ENCODE assay signal across 34 cellular contexts in genomic region chrX:42804524-42804923, GRCh38. TPM values are rescaled to one million over a fixed set of nuclear protein-coding genes. Genes with fewer than 3 reads are reported as not detected.
DNase-seq lines count a peak whose midpoint lies in the region; ATAC-seq, FAIRE-seq and TF ChIP-seq lines count a peak whose summit lies in the region.
"Had no signal": no experiment of that assay in that cellular context is flagged by ENCODE, and none has a peak within 500 bp of the region (broad histone marks: within the 10 kb centered on the region; RNA-seq: fewer than 3 reads in every experiment).

No MANE protein-coding gene starts in this region.

- H3K36me3 Mint-ChIP-seq in GM23338 (ENCODE audit: low read depth), result peaks cover 8% of the 10 kb centered on the region; the same call in 2 of the 3 replicates
- no peaks in the 10 kb centered on the region for H3K36me3 Mint-ChIP-seq in astrocyte (ENCODE audit: low read depth, unreplicated experiment)
- H3K36me3 Mint-ChIP-seq: memory B cell had no signal

- H3K36me3 ChIP-seq in GM23338 (ENCODE audit: insufficient read depth) (no peaks in the 10 kb centered on the region), astrocyte (ENCODE audit: insufficient read depth, low read length) (no peaks in the 10 kb centered on the region), small intestine (ENCODE audit: control insufficient read depth in 2 of 2, insufficient read depth in 2 of 2, low read length in 2 of 2) (no peaks in the 10 kb centered on the region)
- H3K36me3 ChIP-seq: MG63, thyroid gland had no signal

- H3K27me3 ChIP-seq in GM23338 (ENCODE audit: insufficient read depth), result no peaks in the 10 kb centered on the region
- H3K27me3 ChIP-seq in astrocyte (ENCODE audit: insufficient read depth, low read length), result no peaks in the 10 kb centered on the region
- H3K27me3 ChIP-seq in small intestine (ENCODE audit: control insufficient read depth in 2 of 2, insufficient read depth in 2 of 2, low read length in 2 of 2), result peaks cover 0 to 2% of the 10 kb centered on the region in 2 donors
- H3K27me3 ChIP-seq: MG63, thyroid gland had no signal

- peaks cover 12% of the 10 kb centered on the region; the same call in 2 of the 3 replicates for H3K4me1 Mint-ChIP-seq in GM23338
- H3K4me1 Mint-ChIP-seq in astrocyte (ENCODE audit: low read depth, unreplicated experiment), result peaks cover 22% of the 10 kb centered on the region
- H3K4me1 Mint-ChIP-seq: activated CD4-positive, alpha-beta memory T cell treated with anti-CD3 and anti-CD28 coated beads, Interleukin-2, amount 10 ng/mL, durations not matched to agents 7 days and 5 days had no signal

- peaks cover 23% of the 10 kb centered on the region for H3K4me1 ChIP-seq in GM23338 (ENCODE audit: insufficient read depth)
- peaks cover 7% of the 10 kb centered on the region for H3K4me1 ChIP-seq in astrocyte (ENCODE audit: insufficient read depth, low read length)
- no peaks in the 10 kb centered on the region for H3K4me1 ChIP-seq in small intestine (ENCODE audit: control insufficient read depth in 2 of 2, insufficient read depth in 1 of 2, low read depth in 1 of 2, low read length in 1 of 2)
- H3K4me1 ChIP-seq: parathyroid adenoma, thyroid gland had no signal

- H3K9ac ChIP-seq in astrocyte (ENCODE audit: low read length), result no peak overlapping the region
- H3K9ac ChIP-seq: KMS-11, parathyroid adenoma had no signal

- WGBS in small intestine, 3 donors, result 32 to 60% (median 35%) methylated on average over 2 of the region's 2 CpGs

- H3K27me3 Mint-ChIP-seq in GM23338 (ENCODE audit: insufficient read depth, low read depth, poor library complexity) (peaks cover 4% of the 10 kb centered on the region), astrocyte (ENCODE audit: low read depth, unreplicated experiment) (no peaks in the 10 kb centered on the region)
- H3K27me3 Mint-ChIP-seq: activated CD4-positive, alpha-beta memory T cell treated with anti-CD3 and anti-CD28 coated beads, Interleukin-2, amount 10 ng/mL, durations not matched to agents 7 days and 5 days; effector memory CD8-positive, alpha-beta T cell; memory B cell had no signal

- H3K4me3 ChIP-seq in GM23338, result no peak overlapping the region
- no peak overlapping the region for H3K4me3 ChIP-seq in astrocyte (ENCODE audit: insufficient read depth, low read depth, low read length)
- H3K4me3 ChIP-seq in small intestine (ENCODE audit: low read depth in 1 of 2, low read length in 2 of 2), result no peak overlapping the region
- H3K4me3 ChIP-seq: MG63, PC-9, thyroid gland had no signal

- no peak overlapping the region; the same call in 2 of the 3 replicates for H3K4me3 Mint-ChIP-seq in GM23338
- H3K4me3 Mint-ChIP-seq in astrocyte (ENCODE audit: unreplicated experiment), result no peak overlapping the region
- H3K4me3 Mint-ChIP-seq: activated CD4-positive, alpha-beta memory T cell treated with anti-CD3 and anti-CD28 coated beads, Interleukin-2, amount 10 ng/mL, durations not matched to agents 7 days and 5 days; effector memory CD8-positive, alpha-beta T cell; memory B cell; neural crest cell; T-helper 2 cell treated with Interferon-gamma antibody and Interleukin-4, amounts not matched to agents 5 μg/mL and 100 μg/mL, for 36 hours had no signal

- peak; percentile 99 for ATAC-seq in GM23338
- ATAC-seq: effector memory CD8-positive, alpha-beta T cell; left cardiac atrium; right cardiac atrium had no signal

- H3K9me2 ChIP-seq in GM23338 (ENCODE audit: insufficient read depth), result no peaks in the 10 kb centered on the region

- TF ChIP-seq CTCF in GM23338 (conservative IDR thresholded peaks at IDR 0.05; ENCODE audit: low read depth in 2 of 2) (no peak), astrocyte (IDR thresholded peaks at IDR 0.05; ENCODE audit: insufficient read depth, low read depth, low read length) (no peak)

- H2AFZ ChIP-seq in GM23338 (no peak overlapping the region), astrocyte (ENCODE audit: low read depth, low read length) (no peak overlapping the region)
- H2AFZ ChIP-seq: parathyroid adenoma, PC-9 had no signal

- H3K9me3 Mint-ChIP-seq in GM23338, result peaks cover 2% of the 10 kb centered on the region; the same call in 2 of the 3 replicates
- H3K9me3 Mint-ChIP-seq in astrocyte (ENCODE audit: unreplicated experiment), result peaks cover 1% of the 10 kb centered on the region
- H3K9me3 Mint-ChIP-seq: effector memory CD8-positive, alpha-beta T cell; memory B cell; T-helper 2 cell treated with Interferon-gamma antibody and Interleukin-4, amounts not matched to agents 5 μg/mL and 100 μg/mL, for 36 hours had no signal

- DNase-seq in GM23338 (ENCODE audit: low spot score), result peak; percentile 45
- no peak for DNase-seq in astrocyte (ENCODE audit: low read depth)
- peak; percentile 60 for DNase-seq in iPS-NIHi7 (ENCODE audit: extremely low spot score)
- peak; percentile 25 for DNase-seq in small intestine
- DNase-seq in ecto neural progenitor cell (ENCODE audit: low spot score), result no peak
- DNase-seq in COR-L47 (lab: John Stamatoyannopoulos, UW), result no peak
- no peak for DNase-seq in retina
- DNase-seq: activated CD4-positive, alpha-beta memory T cell treated with anti-CD3 and anti-CD28 coated beads, Interleukin-2, amount 10 ng/mL, durations not matched to agents 7 days and 5 days; activated CD8-positive, alpha-beta memory T cell treated with anti-CD3 and anti-CD28 coated beads, Interleukin-2, amount 50 U/mL, for 4 hours; activated naive CD4-positive, alpha-beta T cell treated with Interleukin-2 at 50 U/mL for 16 hours; C1 segment of cervical spinal cord; caudate nucleus; cortex of kidney; effector memory CD8-positive, alpha-beta T cell; erythroblast; glutamatergic neuron; left cardiac atrium; MG63; NCI-H1105; NCI-H1930; NCI-H2171 treated with DMSO at 0.1 percent for 48 hours; NCI-H524 treated with DMSO at 0.1 percent for 48 hours; NK-92 treated with Interleukin-12 subunit alpha and Interleukin-12 subunit beta, amount 100 ng/mL, for 24 hours; PC-9; right cardiac atrium; stimulated activated CD4-positive, alpha-beta T cell treated with anti-CD3 and anti-CD28 coated beads, Interleukin-4, amount 100 ng/mL, for 1 hour; thyroid gland had no signal

- H3K9me3 ChIP-seq in astrocyte (ENCODE audit: insufficient read depth, low read depth, low read length) (no peaks in the 10 kb centered on the region), small intestine (ENCODE audit: control insufficient read depth, low read depth) (no peaks in the 10 kb centered on the region)
- H3K9me3 ChIP-seq: MG63, thyroid gland had no signal

- H3K27ac Mint-ChIP-seq in GM23338 (peak overlapping the region; percentile 94), astrocyte (ENCODE audit: unreplicated experiment) (peak overlapping the region; percentile 99)
- H3K27ac Mint-ChIP-seq: activated CD4-positive, alpha-beta memory T cell treated with anti-CD3 and anti-CD28 coated beads, Interleukin-2, amount 10 ng/mL, durations not matched to agents 7 days and 5 days; effector memory CD8-positive, alpha-beta T cell; memory B cell; T-helper 2 cell treated with Interferon-gamma antibody and Interleukin-4, amounts not matched to agents 5 μg/mL and 100 μg/mL, for 36 hours had no signal

- peak overlapping the region; percentile 80 for H3K27ac ChIP-seq in GM23338 (ENCODE audit: low read depth)
- no peak overlapping the region for H3K27ac ChIP-seq in astrocyte (ENCODE audit: low read depth, low read length)
- H3K27ac ChIP-seq in small intestine (ENCODE audit: low read depth in 1 of 2, low read length in 1 of 2), result no peak overlapping the region
- H3K27ac ChIP-seq: KMS-11, parathyroid adenoma, PC-9, thyroid gland had no signal

- H3K4me2 ChIP-seq in GM23338 (peak overlapping the region; percentile 48; the same call in 1 of the 2 replicates), astrocyte (ENCODE audit: low read length) (no peak overlapping the region)
- H3K4me2 ChIP-seq: KMS-11, PC-9 had no signal

- H3F3A ChIP-seq in GM23338 (replicated peaks; ENCODE audit: low read depth), result no peaks in the 10 kb centered on the region

- H3K79me2 ChIP-seq in GM23338 (replicated peaks; ENCODE audit: insufficient read depth), result no peaks in the 10 kb centered on the region
- no peaks in the 10 kb centered on the region for H3K79me2 ChIP-seq in astrocyte (ENCODE audit: insufficient read depth, low read length)
- H3K79me2 ChIP-seq: parathyroid adenoma had no signal

- H4K20me1 ChIP-seq in GM23338 (replicated peaks; ENCODE audit: insufficient read depth), result no peaks in the 10 kb centered on the region
- H4K20me1 ChIP-seq in astrocyte (ENCODE audit: insufficient read depth, low read length), result no peaks in the 10 kb centered on the region

- FAIRE-seq in astrocyte (lab: Jason Lieb, UNC), result no peak
- no peak for FAIRE-seq in small intestine (lab: Jason Lieb, UNC)
- FAIRE-seq: H54 had no signal

RNA-seq across cellular contexts. Expression of gene PPP1R2C, which starts 26.6 kb away (rescaled TPM):
- total RNA-seq in GM23338 (2014; rRNA removed; shearing (Covaris generic)), result not detected in 2 replicates
- not detected in 2 replicates for polyA plus RNA-seq in GM23338 (2016; fragmentation: Nextera tagmentation; extraction: Ambion mirVana)
- not detected in 2 replicates for total RNA-seq in astrocyte
- polyA plus RNA-seq in small intestine, result not detected
- total RNA-seq: activated CD4-positive, alpha-beta memory T cell treated with anti-CD3 and anti-CD28 coated beads, Interleukin-2, amount 10 ng/mL, durations not matched to agents 7 days and 5 days; Daoy; left cardiac atrium; neural crest cell; PC-9; right cardiac atrium; thyroid gland had no signal
- polyA plus RNA-seq: right cardiac atrium had no signal

Comparison
In these comparisons a context has a peak if more than half of its experiments do, and no peak if none do; other contexts are left out.
1. DNase-seq: peak in GM23338 (single experiment), iPS-NIHi7 (single experiment) and small intestine (single experiment); none in astrocyte (single experiment), ecto neural progenitor cell (single experiment), COR-L47 (single experiment) and retina (single experiment).